In the genomic region with DNA sequence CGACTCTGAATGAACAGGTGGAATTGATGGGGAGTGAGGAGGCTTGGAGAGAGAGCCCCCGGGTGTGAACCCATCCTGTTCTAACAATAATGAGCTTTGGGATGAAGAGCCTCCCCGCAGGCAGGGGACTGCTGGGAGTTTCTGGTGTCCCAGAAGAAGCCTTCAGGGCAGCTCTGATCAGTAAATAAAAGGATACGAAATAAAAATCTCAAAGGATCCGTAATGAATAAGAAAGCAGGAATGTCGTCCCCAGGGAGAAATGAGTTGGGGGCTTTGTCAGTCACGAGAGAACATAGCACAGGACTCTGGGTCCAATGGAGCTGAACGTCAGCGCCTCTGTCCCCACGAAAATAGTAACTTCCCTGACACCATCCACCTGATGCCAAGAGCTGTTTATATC, we compare ENCODE assay signal across 10 cellular contexts.
DNase-seq lines count a peak whose midpoint lies in the region; ATAC-seq and TF ChIP-seq lines count a peak whose summit lies in the region.
"Had no signal": no experiment of that assay in that cellular context is flagged by ENCODE, and none has a peak within 500 bp of the region (broad histone marks: within the 10 kb centered on the region; RNA-seq: fewer than 3 reads in every experiment).

No MANE protein-coding gene starts in this region.

- peaks cover 84% of the 10 kb centered on the region for H3K4me1 Mint-ChIP-seq in activated T-cell treated with anti-CD3 and anti-CD28 coated beads, Interleukin-2, amount 50 U/mL, for 24 hours (ENCODE audit: low read depth)
- H3K4me1 Mint-ChIP-seq in activated T-cell treated with anti-CD3 and anti-CD28 coated beads, Interleukin-2, amount 50 U/mL, for 4 hours (ENCODE audit: low read depth), result peaks cover 72% of the 10 kb centered on the region

- no peak overlapping the region for H3K4me3 Mint-ChIP-seq in activated T-cell treated with anti-CD3 and anti-CD28 coated beads, Interleukin-2, amount 50 U/mL, for 24 hours
- H3K4me3 Mint-ChIP-seq in activated T-cell treated with anti-CD3 and anti-CD28 coated beads, Interleukin-2, amount 50 U/mL, for 4 hours, result no peak overlapping the region

- intact Hi-C loops in upper lobe of right lung (cut with DNase I), result no loop called here

- peaks cover 25% of the 10 kb centered on the region for H3K4me1 ChIP-seq in mesodermal cell (ENCODE audit: control insufficient read depth, insufficient read depth, low read length, poor library complexity, severe bottlenecking)
- peaks cover 15% of the 10 kb centered on the region for H3K4me1 ChIP-seq in upper lobe of right lung

- H3K9me3 ChIP-seq in mesodermal cell (ENCODE audit: control insufficient read depth, low read length) (peaks cover under 1% of the 10 kb centered on the region), upper lobe of right lung (no peaks in the 10 kb centered on the region)

- WGBS in mesodermal cell (ENCODE audit: insufficient coverage in 2 of 2), 2 experiments, result 17 to 47% methylated on average over 4 to 9 of the region's 10 CpGs

- no peak for TF ChIP-seq CTCF in upper lobe of right lung (IDR thresholded peaks at IDR 0.05)

- no peak overlapping the region for H3K4me3 ChIP-seq in mesodermal cell (ENCODE audit: extremely low read depth, insufficient read depth, low read length, poor library complexity, severe bottlenecking)
- peak overlapping the region; percentile 0 for H3K4me3 ChIP-seq in upper lobe of right lung
- H3K4me3 ChIP-seq: GM12878 had no signal

- H3K27me3 ChIP-seq in upper lobe of right lung, result no peaks in the 10 kb centered on the region

- peak overlapping the region; percentile 91 for H3K27ac ChIP-seq in cingulate gyrus (ENCODE audit: low read depth, low read length)
- H3K27ac ChIP-seq in mesodermal cell (ENCODE audit: low read depth, low read length, severe bottlenecking), result peak overlapping the region; percentile 50
- no peak overlapping the region for H3K27ac ChIP-seq in upper lobe of right lung

- ATAC-seq in activated T-cell treated with anti-CD3 and anti-CD28 coated beads, Interleukin-2, amount 50 U/mL, for 4 hours, result no peak
- no peak for ATAC-seq in upper lobe of right lung
- ATAC-seq: GM12878 had no signal

- peak overlapping the region; percentile 38 for H3K27ac Mint-ChIP-seq in activated T-cell treated with anti-CD3 and anti-CD28 coated beads, Interleukin-2, amount 50 U/mL, for 24 hours

- H3K27me3 Mint-ChIP-seq in activated T-cell treated with anti-CD3 and anti-CD28 coated beads, Interleukin-2, amount 50 U/mL, for 24 hours, result no peaks in the 10 kb centered on the region
- H3K27me3 Mint-ChIP-seq in activated T-cell treated with anti-CD3 and anti-CD28 coated beads, Interleukin-2, amount 50 U/mL, for 4 hours (ENCODE audit: low read depth), result no peaks in the 10 kb centered on the region

- H3K9me3 Mint-ChIP-seq in activated T-cell treated with anti-CD3 and anti-CD28 coated beads, Interleukin-2, amount 50 U/mL, for 24 hours, result peaks cover 5% of the 10 kb centered on the region
- peaks cover 2% of the 10 kb centered on the region for H3K9me3 Mint-ChIP-seq in activated T-cell treated with anti-CD3 and anti-CD28 coated beads, Interleukin-2, amount 50 U/mL, for 4 hours

- H3K36me3 ChIP-seq in mesodermal cell (ENCODE audit: control insufficient read depth, insufficient read depth, low read length) (no peaks in the 10 kb centered on the region), upper lobe of right lung (no peaks in the 10 kb centered on the region)

- no peak for DNase-seq in activated T-cell treated with anti-CD3 and anti-CD28 coated beads, Interleukin-2, amount 50 U/mL, for 24 hours
- no peak for DNase-seq in activated T-cell treated with anti-CD3 and anti-CD28 coated beads, Interleukin-2, amount 50 U/mL, for 4 hours
- no peak for DNase-seq in upper lobe of right lung
- DNase-seq in NCI-H524 (lab: John Stamatoyannopoulos, UW), result no peak
- DNase-seq in cerebellar nuclear complex (lab: John Stamatoyannopoulos, UW), result no peak
- no peak for DNase-seq in NCI-H510A (lab: John Stamatoyannopoulos, UW)
- DNase-seq: erythroblast had no signal

- peaks cover 18% of the 10 kb centered on the region for H3K36me3 Mint-ChIP-seq in activated T-cell treated with anti-CD3 and anti-CD28 coated beads, Interleukin-2, amount 50 U/mL, for 24 hours (ENCODE audit: low read depth)
- H3K36me3 Mint-ChIP-seq in activated T-cell treated with anti-CD3 and anti-CD28 coated beads, Interleukin-2, amount 50 U/mL, for 4 hours (ENCODE audit: insufficient read depth), result peaks cover 16% of the 10 kb centered on the region
